In the genomic region with DNA sequence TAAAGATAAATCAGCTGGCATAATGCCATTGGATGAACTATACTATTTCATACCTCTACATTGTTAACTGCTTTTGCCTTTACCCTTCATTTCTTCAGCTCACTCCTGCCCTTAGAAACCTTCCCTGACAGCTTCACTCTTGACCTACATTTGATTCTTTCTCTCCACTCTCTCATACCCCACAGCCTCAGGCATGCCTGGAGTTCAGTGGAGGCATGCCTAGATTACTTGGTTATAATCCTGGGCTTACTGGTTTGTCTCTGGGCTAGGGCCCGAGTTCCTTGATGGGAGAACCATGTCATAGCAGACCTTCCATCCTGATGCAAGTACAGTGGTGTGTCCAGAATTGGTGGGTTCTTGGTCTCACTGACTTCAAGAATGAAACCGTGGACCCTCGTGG, we compare ENCODE assay signal across 34 cellular contexts.
"Had no signal": no experiment of that assay in that cellular context is flagged by ENCODE, and none has a peak within 500 bp of the region (broad histone marks: within the 10 kb centered on the region; RNA-seq: fewer than 3 reads in every experiment).

No MANE protein-coding gene starts in this region.

- H3K36me3 ChIP-seq: MG63 had no signal

- H3K27ac ChIP-seq: KMS-11 had no signal

- H3K4me3 ChIP-seq: MG63 had no signal

- DNase-seq: Karpas-422, Kasumi-1, MG63, MM.1S, MV-4-11, NCI-H1048, NCI-H1092, NCI-H1092 treated with DMSO at 0.1 percent for 48 hours, NCI-H1105, NCI-H1105 treated with DMSO at 0.1 percent for 48 hours, NCI-H1417, NCI-H1417 treated with DMSO at 0.1 percent for 48 hours, NCI-H1436, NCI-H1436 treated with DMSO at 0.1 percent for 48 hours, NCI-H146, NCI-H1694, NCI-H1694 treated with DMSO at 0.1 percent for 48 hours, NCI-H187, NCI-H187 treated with DMSO at 0.1 percent for 48 hours, NCI-H1930, NCI-H2029, NCI-H2029 treated with DMSO at 0.1 percent for 48 hours, NCI-H2081, NCI-H2081 treated with DMSO at 0.1 percent for 48 hours, NCI-H2107, NCI-H2171, NCI-H2171 treated with DMSO at 0.1 percent for 48 hours, NCI-H2227 treated with DMSO at 0.1 percent for 48 hours, NCI-H226, NCI-H345, NCI-H446 treated with DMSO at 0.1 percent for 48 hours, NCI-H510A, NCI-H510A treated with DMSO at 0.1 percent for 48 hours had no signal

- H3K9ac ChIP-seq: KMS-11 had no signal

- H3K27me3 ChIP-seq: MG63 had no signal

- H3K4me2 ChIP-seq: KMS-11 had no signal
